Comparison of ENCODE assay signal across 12 cellular contexts in the genomic region with DNA sequence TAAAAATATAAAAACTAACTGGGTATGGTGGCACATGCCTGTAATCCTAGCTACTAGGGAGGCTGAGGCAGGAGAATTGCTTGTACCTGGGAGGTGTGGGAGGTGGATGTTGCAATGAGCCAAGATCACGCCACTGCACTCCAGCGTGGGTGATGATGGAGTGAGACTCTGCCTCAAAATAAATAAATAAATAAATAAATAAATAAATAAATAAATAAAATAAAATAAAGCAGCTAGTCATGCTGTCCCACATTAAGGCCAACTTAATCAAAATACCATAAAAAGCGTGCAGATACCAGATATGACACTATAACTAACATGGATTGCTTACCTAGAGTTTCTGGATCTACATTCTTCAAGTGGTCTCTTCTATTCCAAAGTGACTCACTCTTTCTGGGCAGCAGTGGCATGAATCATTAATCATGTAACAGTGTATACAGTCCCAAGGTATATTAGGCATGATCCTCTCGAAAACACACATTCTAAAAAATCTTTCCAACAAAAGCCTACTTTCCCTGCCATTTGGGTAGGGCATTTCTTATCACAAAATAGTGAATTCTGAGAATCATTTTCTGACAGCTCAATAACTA.
A peak's percentile ranks its signal among the peaks of the same experiment; 100 is the strongest.
DNase-seq lines count a peak whose midpoint lies in the region; FAIRE-seq and TF ChIP-seq lines count a peak whose summit lies in the region.
"Had no signal": no experiment of that assay in that cellular context is flagged by ENCODE, and none has a peak within 500 bp of the region (broad histone marks: within the 10 kb centered on the region; RNA-seq: fewer than 3 reads in every experiment).

No MANE protein-coding gene starts in this region.

- TF ChIP-seq RAD21 in SK-N-SH (IDR thresholded peaks at IDR 0.05; ENCODE audit: low read length), result no peak

- intact Hi-C loops in cardiac septum (cut with DNase I), result no loop called here

- H3K36me3 ChIP-seq in bronchial epithelial cell (ENCODE audit: control insufficient read depth, insufficient read depth, low read length) (no peaks in the 10 kb centered on the region), SK-N-SH (replicated peaks in 1 of 2; ENCODE audit: control insufficient read depth in 1 of 2, insufficient read depth in 2 of 2, low read length in 1 of 2) (no peaks in the 10 kb centered on the region)

- no peaks in the 10 kb centered on the region for H3K79me2 ChIP-seq in SK-N-SH (ENCODE audit: insufficient read depth)

- H3K27ac ChIP-seq in SK-N-SH (ENCODE audit: low read depth in 2 of 2, low read length in 1 of 2), result no peak overlapping the region

- H4K20me1 ChIP-seq in SK-N-SH (ENCODE audit: insufficient read depth), result no peaks in the 10 kb centered on the region

- CTCF ChIA-PET in SK-N-SH (lab: Yijun Ruan, JAX), result no interaction called here

- TF ChIP-seq CTCF in bronchial epithelial cell (IDR thresholded peaks at IDR 0.05; ENCODE audit: insufficient read depth, low read length, severe bottlenecking), result no peak
- no peak for TF ChIP-seq CTCF in SK-N-SH (IDR thresholded peaks at IDR 0.05)

- H3K9me2 ChIP-seq in SK-N-SH, result no peaks in the 10 kb centered on the region

- H3K4me2 ChIP-seq in SK-N-SH, result no peak overlapping the region

- H2AFZ ChIP-seq in SK-N-SH (ENCODE audit: low read depth), result no peak overlapping the region

- H3K9ac ChIP-seq in SK-N-SH, result no peak overlapping the region

- POLR2A ChIA-PET in SK-N-SH (lab: Yijun Ruan, JAX), result no interaction called here

- no peak overlapping the region for H3K4me3 ChIP-seq in bronchial epithelial cell (ENCODE audit: low read depth, low read length)
- no peak overlapping the region for H3K4me3 ChIP-seq in SK-N-SH (ENCODE audit: low read depth in 2 of 2, low read length in 1 of 2)

- no peaks in the 10 kb centered on the region for H3K4me1 ChIP-seq in SK-N-SH (ENCODE audit: control insufficient read depth in 1 of 2, insufficient read depth in 2 of 2, low read depth in 1 of 2, low read length in 1 of 2)

- WGBS in SK-N-SH (ENCODE audit: low lambda C conversion rate), result 56% methylated on average over 4 of the region's 4 CpGs

- H3F3A ChIP-seq in SK-N-SH (replicated peaks; ENCODE audit: insufficient read depth), result no peaks in the 10 kb centered on the region

- no peak for TF ChIP-seq EP300 in SK-N-SH (IDR thresholded peaks at IDR 0.05; ENCODE audit: borderline replicate concordance in 1 of 2, low read depth in 1 of 2, low read length in 1 of 2)

- DNase-seq in HT1080 (ENCODE audit: low read depth), result peak; percentile 66
- peak; percentile 69 for DNase-seq in RCC 7860 (ENCODE audit: low spot score)
- peak; percentile 88 for DNase-seq in bronchial epithelial cell (ENCODE audit: low read depth)
- peak; percentile 13 for DNase-seq in myocyte (ENCODE audit: low read depth)
- no peak for DNase-seq in NCI-H1436 (lab: John Stamatoyannopoulos, UW)
- DNase-seq in cardiac septum (ENCODE audit: low spot score), result no peak
- no peak for DNase-seq in SK-N-SH
- no peak for DNase-seq in OCI-M1 (lab: John Stamatoyannopoulos, UW)
- DNase-seq: CD8-positive, alpha-beta T cell; H9; NCI-H1694; NCI-H774 had no signal

- FAIRE-seq in RCC 7860 (lab: Jason Lieb, UNC) (peak; percentile 86), bronchial epithelial cell (lab: Jason Lieb, UNC) (no peak)

- H3K27me3 ChIP-seq in bronchial epithelial cell (ENCODE audit: control insufficient read depth, insufficient read depth, low read length) (no peaks in the 10 kb centered on the region), SK-N-SH (ENCODE audit: insufficient read depth) (no peaks in the 10 kb centered on the region)

- H3K9me3 ChIP-seq in SK-N-SH, result no peaks in the 10 kb centered on the region

TF ChIP-seq in SK-N-SH, 30 proteins besides CTCF, POLR2A, EP300 and RAD21:
- TF ChIP-seq POLR2AphosphoS5 (IDR thresholded peaks at IDR 0.05; ENCODE audit: low read depth, low read length) (no peak), MEF2A (IDR thresholded peaks at IDR 0.05; ENCODE audit: borderline replicate concordance, low read depth) (no peak)
TF ChIP-seq in SK-N-SH: peak in this region for 0.

Comparison
In these comparisons a context has a peak if more than half of its experiments do, and no peak if none do; other contexts are left out.
1. DNase-seq: peak in HT1080 (single experiment), RCC 7860 (single experiment), bronchial epithelial cell (single experiment) and myocyte (single experiment); none in NCI-H1436 (single experiment), cardiac septum (single experiment), SK-N-SH (single experiment) and OCI-M1 (single experiment).